Comparison of ENCODE assay signal across 1 cellular context in genomic region chr2:182864949-182865348, GRCh38.
TF ChIP-seq lines count a peak whose summit lies in the region.

No MANE protein-coding gene starts in this region.

TF ChIP-seq in HEK293, 187 proteins besides CTCF, POLR2A, EP300 and RAD21 (continued from another document):
- TF ChIP-seq PRDM6 (tag by site-specific recombination; IDR thresholded peaks at IDR 0.05), result peak; percentile 87
- no peak for TF ChIP-seq YY2 (tag by site-specific recombination; IDR thresholded peaks at IDR 0.05)
- TF ChIP-seq OSR2 (tag by site-specific recombination; IDR thresholded peaks at IDR 0.05), result peak; percentile 38; the same call in 1 of the 2 replicates
